In genomic region chr20:58571942-58572666, GRCh38 we compare ENCODE assay signal across 15 cellular contexts. TPM values are rescaled to one million over a fixed set of nuclear protein-coding genes. Genes with fewer than 3 reads are reported as not detected.
DNase-seq lines count a peak whose midpoint lies in the region; ATAC-seq and TF ChIP-seq lines count a peak whose summit lies in the region.
"Had no signal": no experiment of that assay in that cellular context is flagged by ENCODE, and none has a peak within 500 bp of the region (broad histone marks: within the 10 kb centered on the region; RNA-seq: fewer than 3 reads in every experiment).

No MANE protein-coding gene starts in this region.

- peak; percentile 7 for TF ChIP-seq EP300 in transverse colon (IDR thresholded peaks at IDR 0.05; ENCODE audit: low read depth)

- TF ChIP-seq CTCF in HEK293 (tag by site-specific recombination; IDR thresholded peaks at IDR 0.05): no peak
- no peak for TF ChIP-seq CTCF in transverse colon (IDR thresholded peaks at IDR 0.05)

- intact Hi-C loops in transverse colon (cut with DNase I; ENCODE audit: low total_unique reads): no loop called here

- no peak overlapping the region for H3K4me3 ChIP-seq in HEK293 (ENCODE audit: low read depth, low read length)
- no peak overlapping the region for H3K4me3 ChIP-seq in transverse colon

- H3K4me1 ChIP-seq in HEK293 (ENCODE audit: control insufficient read depth, insufficient read depth, low read length): peaks cover 2% of the 10 kb centered on the region; the same call in 1 of the 2 replicates
- peaks cover 16 to 24% (median 20%) of the 10 kb centered on the region in 4 donors for H3K4me1 ChIP-seq in transverse colon

- CTCF ChIA-PET in HEK293 (lab: Yijun Ruan, JAX): no interaction called here

- DNase-seq in astrocyte of the hippocampus (ENCODE audit: low read depth, low spot score) (peak; percentile 20), left kidney (ENCODE audit: low read depth, low spot score) (peak; percentile 89), transverse colon (no peak), NCI-H1694 treated with DMSO at 0.1 percent for 48 hours (lab: John Stamatoyannopoulos, UW) (no peak), NCI-H748 treated with DMSO at 0.1 percent for 48 hours (lab: John Stamatoyannopoulos, UW) (no peak)
- DNase-seq: activated CD4-positive, alpha-beta T cell treated with anti-CD3 and anti-CD28 coated beads, Interleukin-2, amount 10 ng/mL, durations not matched to agents 24 days and 14 days; activated naive CD8-positive, alpha-beta T cell treated with anti-CD3 and anti-CD28 coated beads, Interleukin-2, amount 10 ng/mL, durations not matched to agents 7 days and 5 days; NCI-H1092; SHP77 had no signal

- no peaks in the 10 kb centered on the region for H3K9me3 ChIP-seq in HEK293 (ENCODE audit: control insufficient read depth, insufficient read depth, low read depth, low read length)
- no peaks in the 10 kb centered on the region for H3K9me3 ChIP-seq in transverse colon

- in situ Hi-C loops in transverse colon (cut with MboI; ENCODE audit: low pct_ligation_motif_present in 1 of 4, low pct_unique_long_range_greater_than_20kb in 1 of 4, low sequenced_read_pairs in 3 of 4): no loop called here

- no peaks in the 10 kb centered on the region for H3K27me3 ChIP-seq in transverse colon

- ATAC-seq in HG02981 (IDR thresholded peaks at IDR 0.05; ENCODE audit: unreplicated experiment): no peak
- no peak for ATAC-seq in GM21786 (IDR thresholded peaks at IDR 0.05; ENCODE audit: unreplicated experiment)

- H3K27ac ChIP-seq in HEK293 (ENCODE audit: extremely low read depth, low read depth, low read length): no peak overlapping the region
- H3K27ac ChIP-seq in transverse colon: peak overlapping the region; percentile 52 to 84 (median 72)

- no peak for TF ChIP-seq POLR2A in transverse colon (IDR thresholded peaks at IDR 0.05)

- H3K36me3 ChIP-seq in HEK293 (ENCODE audit: control insufficient read depth in 2 of 2, insufficient read depth in 1 of 2, low read length in 2 of 2) (no peaks in the 10 kb centered on the region), transverse colon (no peaks in the 10 kb centered on the region)

- POLR2A ChIA-PET in HEK293 (lab: Yijun Ruan, JAX): no interaction called here

- 37 to 45% methylated on average over 13 to 19 of the region's 19 CpGs for WGBS in transverse colon (ENCODE audit: low coverage in 1 of 2), 2 donors

TF ChIP-seq in HEK293, 187 proteins besides CTCF, POLR2A, EP300 and RAD21:
- TF ChIP-seq ZNF404 (tag by site-specific recombination; IDR thresholded peaks at IDR 0.05) (no peak), BCL11A (tag by site-specific recombination; IDR thresholded peaks at IDR 0.05; ENCODE audit: low read depth) (no peak), ZNF366 (tag by site-specific recombination; conservative IDR thresholded peaks at IDR 0.05) (no peak), ZNF132 (tag by site-specific recombination; IDR thresholded peaks at IDR 0.05; ENCODE audit: borderline replicate concordance) (no peak), ZXDB (tag by site-specific recombination; IDR thresholded peaks at IDR 0.05) (0 out of 2 replicates have a peak, but pooled peaks have one; percentile 49), ZNF362 (tag by site-specific recombination; IDR thresholded peaks at IDR 0.05) (peak; percentile 84), ZNF529 (tag by site-specific recombination; IDR thresholded peaks at IDR 0.05; ENCODE audit: insufficient replicate concordance) (no peak), PRDM4 (tag by site-specific recombination; IDR thresholded peaks at IDR 0.05) (peak; percentile 64; the same call in 1 of the 2 replicates), ZNF544 (tag by site-specific recombination; IDR thresholded peaks at IDR 0.05) (no peak), ZNF138 (tag by site-specific recombination; IDR thresholded peaks at IDR 0.05; ENCODE audit: borderline replicate concordance) (no peak), ZFP37 (tag by site-specific recombination; IDR thresholded peaks at IDR 0.05) (no peak), ZBTB17 (tag by site-specific recombination; IDR thresholded peaks at IDR 0.05) (peak; percentile 53; the same call in 1 of the 2 replicates), ZNF335 (tag by site-specific recombination; conservative IDR thresholded peaks at IDR 0.05) (0 out of 2 replicates have a peak, but pooled peaks have one; percentile 8), ZNF114 (tag by site-specific recombination; IDR thresholded peaks at IDR 0.05) (no peak), ZNF645 (tag by site-specific recombination; IDR thresholded peaks at IDR 0.05) (no peak)

RNA-seq across cellular contexts. Expression of gene APCDD1L, which starts 56.9 kb away (rescaled TPM):
- under 1 TPM in 1 of 4 donors, not detected in 3; 0.16 TPM for total RNA-seq in transverse colon
- total RNA-seq: activated CD4-positive, alpha-beta T cell treated with anti-CD3 and anti-CD28 coated beads, Interleukin-2, amount 10 ng/mL, durations not matched to agents 24 days and 14 days; activated naive CD8-positive, alpha-beta T cell treated with anti-CD3 and anti-CD28 coated beads, Interleukin-2, amount 10 ng/mL, durations not matched to agents 7 days and 5 days; B cell; cerebellum; temporal lobe had no signal

Comparison
In these comparisons a context has a peak if more than half of its experiments do, and no peak if none do; other contexts are left out.
1. DNase-seq: peak in astrocyte of the hippocampus (single experiment) and left kidney (single experiment); none in transverse colon (single experiment), NCI-H1694 treated with DMSO at 0.1 percent for 48 hours (single experiment) and NCI-H748 treated with DMSO at 0.1 percent for 48 hours (single experiment).